Comparison of ENCODE assay signal across 22 cellular contexts in genomic region chr1:9503001-9503675, GRCh38. TPM values are rescaled to one million over a fixed set of nuclear protein-coding genes. Genes with fewer than 3 reads are reported as not detected.
DNase-seq lines count a peak whose midpoint lies in the region; ATAC-seq, FAIRE-seq and TF ChIP-seq lines count a peak whose summit lies in the region.
"Had no signal": no experiment of that assay in that cellular context is flagged by ENCODE, and none has a peak within 500 bp of the region (broad histone marks: within the 10 kb centered on the region; RNA-seq: fewer than 3 reads in every experiment).

No MANE protein-coding gene starts in this region.

- H3K4me1 ChIP-seq in GM23338 (ENCODE audit: insufficient read depth) (no peaks in the 10 kb centered on the region), H1 (replicated peaks in 1 of 4; ENCODE audit: control insufficient read depth in 3 of 4, insufficient read depth in 4 of 4, low read length in 3 of 4) (no peaks in the 10 kb centered on the region), HepG2 (ENCODE audit: insufficient read depth, low read length) (peaks cover 79% of the 10 kb centered on the region), pancreas (peaks cover 3 to 5% (median 4%) of the 10 kb centered on the region in 3 donors), osteoblast (ENCODE audit: insufficient read depth, low read length) (no peaks in the 10 kb centered on the region)
- H3K4me1 ChIP-seq: BE2C, Caco-2 had no signal

- no peak overlapping the region for H3K4me3 Mint-ChIP-seq in GM23338
- H3K4me3 Mint-ChIP-seq in activated CD8-positive, alpha-beta T cell treated with anti-CD3 and anti-CD28 coated beads for 36 hours: no peak overlapping the region
- H3K4me3 Mint-ChIP-seq: CD4-positive, CD25-positive, alpha-beta regulatory T cell had no signal

- peak; percentile 31 for DNase-seq in GM23338 (ENCODE audit: low spot score)
- DNase-seq in H1 (ENCODE audit: low read depth in 1 of 2, low spot score in 2 of 2): no peak
- peak; percentile 54 for DNase-seq in HepG2 (ENCODE audit: low spot score)
- peak in 3 of 6 donors; percentile 35 to 51 (median 37) for DNase-seq in pancreas
- DNase-seq in activated CD8-positive, alpha-beta T cell treated with anti-CD3 and anti-CD28 coated beads for 36 hours: no peak
- no peak for DNase-seq in Ammon's horn (ENCODE audit: low spot score)
- DNase-seq in osteoblast (ENCODE audit: insufficient read length, low spot score, missing footprints): no peak
- DNase-seq: BE2C; Caco-2; CD4-positive, CD25-positive, alpha-beta regulatory T cell; KG1; MV-4-11; NCI-H1417 treated with DMSO at 0.1 percent for 48 hours; NCI-H187 treated with DMSO at 0.1 percent for 48 hours; NCI-H2227 treated with DMSO at 0.1 percent for 48 hours; NCI-H510A treated with DMSO at 0.1 percent for 48 hours; NCI-H82; OCI-M1; SHP77 treated with DMSO at 0.1 percent for 48 hours had no signal

- no peak overlapping the region for H2BK20ac ChIP-seq in H1 (ENCODE audit: low read length)

- H2AFZ ChIP-seq in GM23338: 0 out of 2 replicates have a peak overlapping the region, but pooled peaks have one; percentile 38
- peak overlapping the region; percentile 81 for H2AFZ ChIP-seq in H1 (ENCODE audit: low read length)
- no peak overlapping the region for H2AFZ ChIP-seq in HepG2 (ENCODE audit: low read length)
- H2AFZ ChIP-seq in osteoblast (ENCODE audit: low read length): no peak overlapping the region

- CTCF ChIA-PET in H1 (lab: Charles Lee; ENCODE audit: partially characterized antibody) (interaction anchor here (1.2 to 1.3 kb wide), 2 partner anchors 67 to 71 kb away, joined by 3 to 4 read pairs; no protein-coding TSS in a partner anchor), HepG2 (lab: Yijun Ruan, JAX; ENCODE audit: low intra/inter-chr PET ratio, low total read pairs) (no interaction called here)
- CTCF ChIA-PET in activated CD8-positive, alpha-beta T cell treated with anti-CD3 and anti-CD28 coated beads for 36 hours (lab: Charles Lee): no interaction called here

- H3K9me2 ChIP-seq in GM23338 (ENCODE audit: insufficient read depth): no peaks in the 10 kb centered on the region

- no peaks in the 10 kb centered on the region for H3K27me3 ChIP-seq in GM23338 (ENCODE audit: insufficient read depth)
- no peaks in the 10 kb centered on the region for H3K27me3 ChIP-seq in H1 (replicated peaks in 1 of 4; ENCODE audit: control insufficient read depth in 3 of 4, extremely low read depth in 1 of 4, insufficient read depth in 3 of 4, low read length in 3 of 4)
- peaks cover 0 to 2% of the 10 kb centered on the region in 2 experiments; a peak in 2 of 5 replicates for H3K27me3 ChIP-seq in HepG2 (ENCODE audit: control insufficient read depth in 1 of 2, insufficient read depth in 2 of 2, low read length in 2 of 2)
- H3K27me3 ChIP-seq in pancreas: no peaks in the 10 kb centered on the region
- H3K27me3 ChIP-seq in osteoblast (ENCODE audit: insufficient read depth, low read length): no peaks in the 10 kb centered on the region
- H3K27me3 ChIP-seq: BE2C had no signal

- H3K27ac Mint-ChIP-seq in GM23338: no peak overlapping the region
- no peak overlapping the region for H3K27ac Mint-ChIP-seq in activated CD8-positive, alpha-beta T cell treated with anti-CD3 and anti-CD28 coated beads for 36 hours
- H3K27ac Mint-ChIP-seq: CD4-positive, CD25-positive, alpha-beta regulatory T cell had no signal

- intact Hi-C loops in HepG2 (cut with micrococcal nuclease; ENCODE audit: unreplicated experiment) (loop anchor here (5.0 kb wide), 1 partner anchor 34 kb away; the partner anchor contains the start of gene SLC25A33), pancreas (cut with DNase I) (no loop called here)
- intact Hi-C loops in activated CD8-positive, alpha-beta T cell treated with anti-CD3 and anti-CD28 coated beads for 36 hours (cut with micrococcal nuclease): no loop called here

- no peak overlapping the region for H3K14ac ChIP-seq in H1 (ENCODE audit: insufficient read length)

- no peak overlapping the region for H3K9ac ChIP-seq in H1 (replicated peaks in 1 of 4; ENCODE audit: extremely low read depth in 1 of 4, low read depth in 3 of 4, low read length in 3 of 4)
- peak overlapping the region; percentile 51; the same call in 1 of the 2 replicates for H3K9ac ChIP-seq in HepG2 (ENCODE audit: insufficient read depth, low read depth, low read length)

- no peak overlapping the region for H3K23ac ChIP-seq in H1 (ENCODE audit: insufficient read length)

- no peak overlapping the region; the same call in 1 of the 2 replicates for H4K8ac ChIP-seq in H1 (ENCODE audit: extremely low read depth, insufficient read depth, low read length)

- POLR2A ChIA-PET in H1 (lab: Charles Lee; ENCODE audit: partially characterized antibody): interaction anchor here (0.6 to 0.9 kb wide), 2 partner anchors 36 to 928 kb away, joined by 3 to 4 read pairs; partner anchors contain the start of gene SLC25A33
- POLR2A ChIA-PET in HepG2 (lab: Yijun Ruan, JAX): interaction anchor here (0.8 to 2.3 kb wide), 5 partner anchors 26 to 263 kb away, joined by 3 to 13 read pairs (median 6); no protein-coding TSS in a partner anchor
- POLR2A ChIA-PET in activated CD8-positive, alpha-beta T cell treated with anti-CD3 and anti-CD28 coated beads for 36 hours (lab: Charles Lee): interaction anchor here (0.6 to 1.0 kb wide), 2 partner anchors 113 to 645 kb away, joined by 3 read pairs; no protein-coding TSS in a partner anchor

- in situ Hi-C loops in HepG2 (cut with HindIII; ENCODE audit: extremely low pct_ligation_motif_present, low pct_unique_long_range_greater_than_20kb): no loop called here

- no peak overlapping the region; the same call in 1 of the 2 replicates for H3K18ac ChIP-seq in H1 (ENCODE audit: extremely low read depth, low read length)

- peaks cover 5% of the 10 kb centered on the region for H3K27me3 Mint-ChIP-seq in GM23338 (ENCODE audit: insufficient read depth, low read depth, poor library complexity)
- H3K27me3 Mint-ChIP-seq in activated CD8-positive, alpha-beta T cell treated with anti-CD3 and anti-CD28 coated beads for 36 hours: no peaks in the 10 kb centered on the region

- H2BK120ac ChIP-seq in H1 (replicated peaks; ENCODE audit: low read depth, low read length): no peak overlapping the region

- TF ChIP-seq RAD21 in H1 (IDR thresholded peaks at IDR 0.05 in 1 of 2, conservative IDR thresholded peaks at IDR 0.05 in 1 of 2; ENCODE audit: low read depth in 2 of 2, low read length in 2 of 2) (no peak), HepG2 (CRISPR knock-in tag; IDR thresholded peaks at IDR 0.05) (no peak)

- no peak for TF ChIP-seq POLR2A in H1 (IDR thresholded peaks at IDR 0.05; ENCODE audit: control extremely low read depth in 1 of 2, low read depth in 2 of 2, low read length in 2 of 2)
- no peak for TF ChIP-seq POLR2A in HepG2 (IDR thresholded peaks at IDR 0.05; ENCODE audit: insufficient read depth in 1 of 2, low read depth in 2 of 2, low read length in 2 of 2)

- H3K4me3 ChIP-seq in GM23338: no peak overlapping the region
- H3K4me3 ChIP-seq in H1 (ENCODE audit: extremely low read depth in 1 of 4, insufficient read depth in 2 of 4, low read depth in 3 of 4, low read length in 4 of 4): no peak overlapping the region
- peak overlapping the region; percentile 40 to 66 (median 66) for H3K4me3 ChIP-seq in HepG2 (replicated peaks in 1 of 3; ENCODE audit: insufficient read depth in 1 of 3, low read depth in 2 of 3, low read length in 3 of 3)
- no peak overlapping the region for H3K4me3 ChIP-seq in pancreas
- H3K4me3 ChIP-seq in osteoblast (ENCODE audit: insufficient read depth, low read length): no peak overlapping the region

- no peak overlapping the region for H2BK5ac ChIP-seq in H1 (ENCODE audit: low read depth, low read length)

- no peaks in the 10 kb centered on the region for H3K79me1 ChIP-seq in H1 (ENCODE audit: low read depth, low read length)

- TF ChIP-seq EP300 in H1 (IDR thresholded peaks at IDR 0.05; ENCODE audit: borderline replicate concordance in 1 of 2, low read depth in 2 of 2, low read length in 2 of 2): no peak
- no peak for TF ChIP-seq EP300 in HepG2 (IDR thresholded peaks at IDR 0.05; ENCODE audit: low read depth in 2 of 2, low read length in 2 of 2)
- no peak for TF ChIP-seq EP300 in HepG2 (CRISPR knock-in tag; IDR thresholded peaks at IDR 0.05; ENCODE audit: borderline replicate concordance)

- no peaks in the 10 kb centered on the region for H3K23me2 ChIP-seq in H1 (ENCODE audit: low read depth, low read length)

- H3K4ac ChIP-seq in H1 (replicated peaks; ENCODE audit: insufficient read length, low read depth, low read length): no peak overlapping the region

- H4K20me1 ChIP-seq in GM23338 (replicated peaks; ENCODE audit: insufficient read depth): no peaks in the 10 kb centered on the region
- no peaks in the 10 kb centered on the region for H4K20me1 ChIP-seq in H1 (replicated peaks in 1 of 2; ENCODE audit: control insufficient read depth in 1 of 2, insufficient read depth in 2 of 2, low read length in 2 of 2)
- no peaks in the 10 kb centered on the region for H4K20me1 ChIP-seq in HepG2 (ENCODE audit: insufficient read depth, low read length)
- no peaks in the 10 kb centered on the region for H4K20me1 ChIP-seq in osteoblast (ENCODE audit: insufficient read depth, low read length)

- WGBS in H1 (ENCODE audit: extremely low coverage in 1 of 2, insufficient coverage in 1 of 2, insufficient read length in 1 of 2, insufficient replicate concordance in 2 of 2, low coverage in 1 of 2, low lambda C conversion rate in 2 of 2, missing lambda C conversion rate in 1 of 2), 2 experiments: 93% methylated on average over 17 of the region's 18 CpGs; no CpG with 5 or more reads in 1 of the 2 experiments
- 3% methylated on average over 16 of the region's 18 CpGs for WGBS in HepG2 (ENCODE audit: low lambda C conversion rate)
- WGBS in pancreas, 2 donors: 24 to 25% methylated on average over 18 of the region's 18 CpGs

- H4K91ac ChIP-seq in H1 (replicated peaks; ENCODE audit: insufficient read length, low read length): no peak overlapping the region

- H2AK5ac ChIP-seq in H1 (ENCODE audit: low read depth, low read length): no peak overlapping the region

- H3K36me3 Mint-ChIP-seq in GM23338 (ENCODE audit: low read depth): no peaks in the 10 kb centered on the region
- no peaks in the 10 kb centered on the region for H3K36me3 Mint-ChIP-seq in activated CD8-positive, alpha-beta T cell treated with anti-CD3 and anti-CD28 coated beads for 36 hours (ENCODE audit: low read depth)
- H3K36me3 Mint-ChIP-seq: CD4-positive, CD25-positive, alpha-beta regulatory T cell had no signal

- H3K4me2 ChIP-seq in GM23338: no peak overlapping the region
- no peak overlapping the region for H3K4me2 ChIP-seq in H1 (ENCODE audit: insufficient read depth in 1 of 2, low read depth in 2 of 2, low read length in 2 of 2)
- peak overlapping the region; percentile 96 for H3K4me2 ChIP-seq in HepG2 (ENCODE audit: low read depth, low read length)
- no peak overlapping the region for H3K4me2 ChIP-seq in osteoblast (ENCODE audit: insufficient read depth, low read length)

- H2BK12ac ChIP-seq in H1 (ENCODE audit: low read depth, low read length): no peak overlapping the region

- H3K4me1 Mint-ChIP-seq in GM23338: no peaks in the 10 kb centered on the region
- H3K4me1 Mint-ChIP-seq in activated CD8-positive, alpha-beta T cell treated with anti-CD3 and anti-CD28 coated beads for 36 hours (ENCODE audit: low read depth): no peaks in the 10 kb centered on the region
- H3K4me1 Mint-ChIP-seq: CD4-positive, CD25-positive, alpha-beta regulatory T cell had no signal

- H3K79me2 ChIP-seq in GM23338 (replicated peaks; ENCODE audit: insufficient read depth) (no peaks in the 10 kb centered on the region), H1 (ENCODE audit: control insufficient read depth in 1 of 2, insufficient read depth in 2 of 2, low read length in 2 of 2) (no peaks in the 10 kb centered on the region), HepG2 (ENCODE audit: insufficient read depth, low read length) (no peaks in the 10 kb centered on the region), osteoblast (ENCODE audit: insufficient read depth, low read length) (no peaks in the 10 kb centered on the region)

- ATAC-seq in GM23338 (peak; percentile 54; the same call in 2 of the 3 replicates), HepG2 (peak; percentile 52), pancreas (peak; percentile 72 to 91 (median 82)), HG02981 (IDR thresholded peaks at IDR 0.05; ENCODE audit: unreplicated experiment) (no peak)
- ATAC-seq in activated CD8-positive, alpha-beta T cell treated with anti-CD3 and anti-CD28 coated beads for 36 hours: no peak
- ATAC-seq: HCT116 had no signal

- no peak overlapping the region for H3K56ac ChIP-seq in H1 (replicated peaks; ENCODE audit: insufficient read length, low read depth, low read length)

- no peak overlapping the region for H2BK15ac ChIP-seq in H1 (ENCODE audit: low read length)

- FAIRE-seq in H1 (lab: Jason Lieb, UNC) (no peak), HepG2 (lab: Jason Lieb, UNC) (no peak), pancreas (lab: Jason Lieb, UNC) (no peak)
- FAIRE-seq: G401.6 had no signal

- no TSS peak for BruUV-seq in HepG2 (replicated peaks; lab: Mats Ljungman, UMichigan)

- H3K27ac ChIP-seq in GM23338 (ENCODE audit: low read depth) (no peak overlapping the region), H1 (ENCODE audit: low read depth, low read length) (no peak overlapping the region), HepG2 (ENCODE audit: extremely low read length, insufficient read depth, low read length) (peak overlapping the region; percentile 46), pancreas (no peak overlapping the region), osteoblast (ENCODE audit: low read depth, low read length) (no peak overlapping the region)

- H3K9me3 ChIP-seq in H1 (ENCODE audit: insufficient read depth in 2 of 2, low read depth in 1 of 2, low read length in 1 of 2) (no peaks in the 10 kb centered on the region), HepG2 (ENCODE audit: low read length) (no peaks in the 10 kb centered on the region), pancreas (no peaks in the 10 kb centered on the region), osteoblast (ENCODE audit: low read depth, low read length) (no peaks in the 10 kb centered on the region)
- H3K9me3 ChIP-seq: BE2C, Caco-2 had no signal

- H3K9me3 Mint-ChIP-seq in GM23338: peaks cover 3% of the 10 kb centered on the region; the same call in 2 of the 3 replicates
- H3K9me3 Mint-ChIP-seq in activated CD8-positive, alpha-beta T cell treated with anti-CD3 and anti-CD28 coated beads for 36 hours: no peaks in the 10 kb centered on the region

- no peak overlapping the region for H4K5ac ChIP-seq in H1 (ENCODE audit: insufficient read length, low read depth, low read length)

- no peaks in the 10 kb centered on the region for H3F3A ChIP-seq in GM23338 (replicated peaks; ENCODE audit: low read depth)

- H3K36me3 ChIP-seq in GM23338 (ENCODE audit: insufficient read depth): no peaks in the 10 kb centered on the region
- no peaks in the 10 kb centered on the region for H3K36me3 ChIP-seq in H1 (ENCODE audit: control insufficient read depth in 2 of 4, insufficient read depth in 4 of 4, low read length in 3 of 4)
- H3K36me3 ChIP-seq in HepG2 (replicated peaks in 1 of 2; ENCODE audit: control insufficient read depth in 1 of 2, insufficient read depth in 2 of 2, low read length in 2 of 2): no peaks in the 10 kb centered on the region
- H3K36me3 ChIP-seq in pancreas: no peaks in the 10 kb centered on the region
- no peaks in the 10 kb centered on the region for H3K36me3 ChIP-seq in osteoblast (ENCODE audit: insufficient read depth, low read length)
- H3K36me3 ChIP-seq: BE2C had no signal

- TF ChIP-seq CTCF in GM23338 (conservative IDR thresholded peaks at IDR 0.05; ENCODE audit: low read depth in 2 of 2) (no peak), H1 (IDR thresholded peaks at IDR 0.05; ENCODE audit: control extremely low read depth in 1 of 3, insufficient read depth in 1 of 3, low read depth in 1 of 3, low read length in 3 of 3) (no peak), HepG2 (CRISPR knock-in tag; IDR thresholded peaks at IDR 0.05) (no peak), pancreas (IDR thresholded peaks at IDR 0.05) (no peak), osteoblast (IDR thresholded peaks at IDR 0.05; ENCODE audit: extremely low read depth, low read depth, low read length) (no peak)
- TF ChIP-seq CTCF in activated CD8-positive, alpha-beta T cell treated with anti-CD3 and anti-CD28 coated beads for 36 hours (IDR thresholded peaks at IDR 0.05): no peak

RNA-seq across cellular contexts. Expression of gene SLC25A33, which starts 36.1 kb away (rescaled TPM):
- 18.8 and 21.0 TPM in 2 replicates for total RNA-seq in GM23338 (2014; rRNA removed; shearing (Covaris generic))
- polyA plus RNA-seq in GM23338 (2016; fragmentation: Nextera tagmentation; extraction: Ambion mirVana): 12.8 and 13.3 TPM in 2 replicates
- 12.4 and 12.8 TPM in 2 replicates for total RNA-seq in H1 (2021; fragmentation: NEBNext Ultra II Directional; extraction: Animal tissue kit (Norgen Biotek cat#: 25700))
- 5.1 and 7.8 TPM in 2 replicates for polyA plus RNA-seq in H1 (2011; rRNA removed)
- 7.7 TPM for polyA plus RNA-seq in H1 (2011; cell fraction: cytosol; rRNA removed)
- polyA plus RNA-seq in H1 (2011; cell fraction: nucleus; rRNA removed): 4.5 TPM
- polyA plus RNA-seq in H1 (2012, experiment 1 of 2): 7.0 to 8.1 TPM (median 7.4 TPM) in 4 replicates
- polyA plus RNA-seq in H1 (2012, experiment 2 of 2): 8.2 TPM
- polyA plus RNA-seq in H1 (2013, experiment 1 of 2): 11.5 TPM
- 11.5 TPM for polyA plus RNA-seq in H1 (2013, experiment 2 of 2)
- 4.5 and 4.8 TPM in 2 replicates for polyA minus RNA-seq in H1 (2011; rRNA and poly(A)+ RNA removed)
- polyA minus RNA-seq in H1 (2011; cell fraction: cytosol; rRNA and poly(A)+ RNA removed): 5.8 TPM
- polyA minus RNA-seq in H1 (2011; cell fraction: nucleus; rRNA and poly(A)+ RNA removed): 5.3 TPM
- total RNA-seq in HepG2 (2016; rRNA removed; fragmentation: Illumina TruSeq; extraction: Trizol): 48.6 and 50.3 TPM in 2 replicates
- 154 and 160 TPM in 2 replicates for total RNA-seq in HepG2 (2016; cell fraction: cytosol; rRNA removed; fragmentation: Illumina TruSeq; extraction: Trizol; ENCODE audit: low read depth)
- total RNA-seq in HepG2 (2016; cell fraction: insoluble cytoplasmic fraction; rRNA removed; fragmentation: Illumina TruSeq; extraction: Trizol): 44.1 and 53.1 TPM in 2 replicates
- 183 TPM in 2 replicates for total RNA-seq in HepG2 (2016; cell fraction: membrane; rRNA removed; fragmentation: Illumina TruSeq; extraction: Trizol)
- 22.6 and 24.9 TPM in 2 replicates for total RNA-seq in HepG2 (2016; cell fraction: nucleus; rRNA removed; fragmentation: Illumina TruSeq; extraction: Trizol)
- 15.2 and 15.4 TPM in 2 replicates for polyA plus RNA-seq in HepG2 (2011; rRNA removed)
- polyA plus RNA-seq in HepG2 (2011; cell fraction: cytosol; rRNA removed): 15.2 and 20.3 TPM in 2 replicates
- 5.8 and 8.1 TPM in 2 replicates for polyA plus RNA-seq in HepG2 (2011; cell fraction: nucleus; rRNA removed)
- polyA plus RNA-seq in HepG2 (2012): 20.1 and 21.0 TPM in 2 replicates
- polyA plus RNA-seq in HepG2 (2016; cell fraction: cytosol; fragmentation: Illumina TruSeq; extraction: Trizol; ENCODE audit: low read depth): 153 and 173 TPM in 2 replicates
- 42.4 and 45.4 TPM in 2 replicates for polyA plus RNA-seq in HepG2 (2016; cell fraction: insoluble cytoplasmic fraction; fragmentation: Illumina TruSeq; extraction: Trizol; ENCODE audit: low read depth)
- polyA plus RNA-seq in HepG2 (2016; cell fraction: membrane; fragmentation: Illumina TruSeq; extraction: Trizol; ENCODE audit: low read depth): 145 and 151 TPM in 2 replicates
- polyA plus RNA-seq in HepG2 (2016; cell fraction: nucleus; fragmentation: Illumina TruSeq; extraction: Trizol; ENCODE audit: insufficient read depth, low read depth): 34.7 and 35.9 TPM in 2 replicates
- polyA minus RNA-seq in HepG2 (2011; rRNA and poly(A)+ RNA removed; ENCODE audit: low replicate concordance): 5.3 and 8.8 TPM in 2 replicates
- polyA minus RNA-seq in HepG2 (2011; cell fraction: cytosol; rRNA and poly(A)+ RNA removed): 11.6 and 12.6 TPM in 2 replicates
- polyA minus RNA-seq in HepG2 (2011; cell fraction: nucleus; rRNA and poly(A)+ RNA removed): 10.7 and 13.2 TPM in 2 replicates
- 1 to 10 TPM; 1.1 to 2.0 (median 1.6) TPM for total RNA-seq in pancreas
- polyA plus RNA-seq in pancreas: 1 to 10 TPM; 1.5 to 2.9 TPM
- total RNA-seq in activated CD8-positive, alpha-beta T cell treated with anti-CD3 and anti-CD28 coated beads for 36 hours: 1 to 10 TPM; 5.7 to 5.9 TPM
- 7.2 and 8.0 TPM in 2 replicates for total RNA-seq in osteoblast

Comparison
In these comparisons a context has a peak if more than half of its experiments do, and no peak if none do; other contexts are left out.
1. ATAC-seq: peak in GM23338 (single experiment), HepG2 (single experiment) and pancreas (4 of 4); none in activated CD8-positive, alpha-beta T cell treated with anti-CD3 and anti-CD28 coated beads for 36 hours (single experiment) and HG02981 (single experiment).
2. DNase-seq: peak in GM23338 (single experiment) and HepG2 (single experiment); none in H1 (0 of 2), activated CD8-positive, alpha-beta T cell treated with anti-CD3 and anti-CD28 coated beads for 36 hours (single experiment), Ammon's horn (single experiment) and osteoblast (single experiment).
3. H2AFZ ChIP-seq: peak in GM23338 (single experiment) and H1 (single experiment); none in HepG2 (single experiment) and osteoblast (single experiment).
4. H3K4me3 ChIP-seq: peak in HepG2 (3 of 3); none in GM23338 (single experiment), H1 (0 of 4), pancreas (0 of 4) and osteoblast (single experiment).